Comparison of ENCODE assay signal across 9 cellular contexts in the genomic region with DNA sequence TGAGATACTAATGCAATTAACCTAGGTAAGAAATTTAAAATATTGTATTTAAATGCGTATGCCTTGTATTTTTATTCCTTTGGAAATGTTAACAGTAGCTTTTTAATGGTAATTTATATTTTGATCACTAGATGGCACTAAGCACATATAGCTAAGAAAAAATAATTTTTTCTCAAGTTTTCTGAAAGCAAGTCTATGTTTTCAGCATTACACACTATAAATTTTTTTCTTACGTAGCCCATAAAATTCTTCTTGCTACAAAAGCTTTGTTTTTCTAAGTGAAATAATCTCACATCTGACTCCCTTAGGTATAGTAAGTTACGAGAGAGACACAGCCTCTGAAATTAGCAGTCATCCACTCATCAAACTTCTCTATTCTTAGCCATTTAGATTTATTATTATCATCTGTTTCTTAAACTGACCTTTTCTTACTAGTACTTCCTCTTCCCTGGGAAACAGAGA. TPM values are rescaled to one million over a fixed set of nuclear protein-coding genes. Genes with fewer than 3 reads are reported as not detected.
A peak's percentile ranks its signal among the peaks of the same experiment; 100 is the strongest.
DNase-seq lines count a peak whose midpoint lies in the region; ATAC-seq, FAIRE-seq and TF ChIP-seq lines count a peak whose summit lies in the region.
"Had no signal": no experiment of that assay in that cellular context is flagged by ENCODE, and none has a peak within 500 bp of the region (broad histone marks: within the 10 kb centered on the region; RNA-seq: fewer than 3 reads in every experiment).

No MANE protein-coding gene starts in this region.

- RAD21 ChIA-PET in HCT116 (lab: Charles Lee; ENCODE audit: low non-redundant PET in 1 of 2, low total read pairs in 2 of 2, uncharacterized antibody in 2 of 2, unreplicated experiment in 2 of 2) = no interaction called here

- H3K4me3 ChIP-seq in HCT116 (replicated peaks in 1 of 2; ENCODE audit: low read depth in 1 of 2, low read length in 2 of 2) (no peak overlapping the region), HepG2 (replicated peaks in 1 of 3; ENCODE audit: insufficient read depth in 1 of 3, low read depth in 2 of 3, low read length in 3 of 3) (no peak overlapping the region)

- no peaks in the 10 kb centered on the region for H3K36me3 Mint-ChIP-seq in activated CD4-positive, alpha-beta T cell treated with anti-CD3 and anti-CD28 coated beads, Interleukin-2, amount 10 ng/mL, durations not matched to agents 24 days and 14 days (ENCODE audit: low read depth)

- WGBS in HepG2 (ENCODE audit: low lambda C conversion rate) = 52% methylated on average over 3 of the region's 3 CpGs

- TF ChIP-seq POLR2A in HCT116 (IDR thresholded peaks at IDR 0.05; ENCODE audit: borderline replicate concordance, extremely low read depth, insufficient read depth, insufficient read length) (no peak), HepG2 (IDR thresholded peaks at IDR 0.05; ENCODE audit: insufficient read depth in 1 of 2, low read depth in 2 of 2, low read length in 2 of 2) (no peak)

- FAIRE-seq in TTC549 (lab: Jason Lieb, UNC) (peak; percentile 39), HepG2 (lab: Jason Lieb, UNC) (peak; percentile 34)

- no peaks in the 10 kb centered on the region for H4K20me1 ChIP-seq in HCT116 (ENCODE audit: insufficient read depth)
- H4K20me1 ChIP-seq in HepG2 (ENCODE audit: insufficient read depth, low read length) = 0 out of 2 replicates have a peak, but pooled peaks cover 3% of the 10 kb centered on the region

- H3K4me1 ChIP-seq in HCT116 (ENCODE audit: control insufficient read depth in 1 of 2, insufficient read depth in 2 of 2, low read length in 2 of 2) (peaks cover 0 to 3% of the 10 kb centered on the region in 2 experiments; a peak in 1 of 4 replicates), HepG2 (ENCODE audit: insufficient read depth, low read length) (peaks cover 11% of the 10 kb centered on the region)

- H3K4me2 ChIP-seq in HCT116 (ENCODE audit: low read length) (no peak overlapping the region), HepG2 (ENCODE audit: low read depth, low read length) (no peak overlapping the region)

- in situ Hi-C loops in HepG2 (cut with HindIII; ENCODE audit: extremely low pct_ligation_motif_present, low pct_unique_long_range_greater_than_20kb) = no loop called here

- BruUV-seq in HCT116 (replicated peaks; lab: Mats Ljungman, UMichigan) = no TSS peak
- no TSS peak for BruUV-seq in HepG2 (replicated peaks; lab: Mats Ljungman, UMichigan)

- H3K9me2 ChIP-seq in HCT116 (ENCODE audit: insufficient read depth) = no peaks in the 10 kb centered on the region

- no peaks in the 10 kb centered on the region for H3K27me3 ChIP-seq in HCT116 (ENCODE audit: insufficient read depth, low read length)
- no peaks in the 10 kb centered on the region for H3K27me3 ChIP-seq in HepG2 (ENCODE audit: control insufficient read depth in 1 of 2, insufficient read depth in 2 of 2, low read length in 2 of 2)

- TF ChIP-seq EP300 in HepG2 (IDR thresholded peaks at IDR 0.05; ENCODE audit: low read depth in 2 of 2, low read length in 2 of 2) (no peak), HepG2 (CRISPR knock-in tag; IDR thresholded peaks at IDR 0.05; ENCODE audit: borderline replicate concordance) (no peak)

- ATAC-seq in HCT116 (no peak), HepG2 (no peak), HG02763 (IDR thresholded peaks at IDR 0.05; ENCODE audit: unreplicated experiment) (no peak)

- H3K36me3 ChIP-seq in HCT116 (ENCODE audit: control insufficient read depth in 1 of 2, insufficient read depth in 2 of 2, low read length in 2 of 2) (no peaks in the 10 kb centered on the region), HepG2 (replicated peaks in 1 of 2; ENCODE audit: control insufficient read depth in 1 of 2, insufficient read depth in 2 of 2, low read length in 2 of 2) (peaks cover 0 to 3% of the 10 kb centered on the region in 2 experiments; a peak in 3 of 5 replicates)

- H3K4me3 Mint-ChIP-seq in activated CD4-positive, alpha-beta T cell treated with anti-CD3 and anti-CD28 coated beads, Interleukin-2, amount 10 ng/mL, durations not matched to agents 24 days and 14 days = no peak overlapping the region
- H3K4me3 Mint-ChIP-seq: stimulated activated naive CD8-positive, alpha-beta T cell treated with anti-CD3 and anti-CD28 coated beads, Interleukin-15, Interleukin-2, amounts not matched to agents 100 ng/mL and 50 ng/mL, for 24 hours had no signal

- H2AFZ ChIP-seq in HCT116 (ENCODE audit: low read depth, low read length, poor library complexity, severe bottlenecking) (no peak overlapping the region), HepG2 (ENCODE audit: low read length) (no peak overlapping the region)

- CTCF ChIA-PET in HCT116 (lab: Charles Lee) = interaction anchor here (0.6 to 2.7 kb wide), 19 partner anchors 9 to 663 kb away, joined by 3 to 17 read pairs (median 5); a partner anchor contains a TSS
- CTCF ChIA-PET in HepG2 (lab: Yijun Ruan, JAX; ENCODE audit: low intra/inter-chr PET ratio, low total read pairs) = interaction anchor here (1.6 to 3.1 kb wide), 5 partner anchors 51 to 629 kb away, joined by 3 to 29 read pairs (median 11); no protein-coding TSS in a partner anchor

- no peak overlapping the region for H3K27ac Mint-ChIP-seq in activated CD4-positive, alpha-beta T cell treated with anti-CD3 and anti-CD28 coated beads, Interleukin-2, amount 10 ng/mL, durations not matched to agents 24 days and 14 days
- H3K27ac Mint-ChIP-seq: stimulated activated naive CD8-positive, alpha-beta T cell treated with anti-CD3 and anti-CD28 coated beads, Interleukin-15, Interleukin-2, amounts not matched to agents 100 ng/mL and 50 ng/mL, for 24 hours had no signal

- intact Hi-C loops in HCT116 (cut with micrococcal nuclease) (loop anchor here (2.0 to 5.0 kb wide), 4 partner anchors 343 to 749 kb away; no protein-coding TSS in a partner anchor), HepG2 (cut with micrococcal nuclease; ENCODE audit: unreplicated experiment) (loop anchor here (2.0 to 10.0 kb wide), 2 partner anchors 29 to 103 kb away; no protein-coding TSS in a partner anchor), posterior cingulate gyrus (cut with DNase I) (loop anchor here (5.0 to 10.0 kb wide), 3 partner anchors 47 to 354 kb away; a partner anchor contains a TSS)
- intact Hi-C loops in activated CD4-positive, alpha-beta T cell treated with anti-CD3 and anti-CD28 coated beads, Interleukin-2, amount 10 ng/mL, durations not matched to agents 24 days and 14 days (cut with micrococcal nuclease) = loop anchor here (5.0 kb wide), 2 partner anchors 59 to 314 kb away; a partner anchor contains a TSS

- no peaks in the 10 kb centered on the region for H3K9me3 Mint-ChIP-seq in activated CD4-positive, alpha-beta T cell treated with anti-CD3 and anti-CD28 coated beads, Interleukin-2, amount 10 ng/mL, durations not matched to agents 24 days and 14 days
- H3K9me3 Mint-ChIP-seq: stimulated activated naive CD8-positive, alpha-beta T cell treated with anti-CD3 and anti-CD28 coated beads, Interleukin-15, Interleukin-2, amounts not matched to agents 100 ng/mL and 50 ng/mL, for 24 hours had no signal

- H3K27ac ChIP-seq in HCT116 (ENCODE audit: low read depth, low read length) (no peak overlapping the region), HepG2 (ENCODE audit: extremely low read length, insufficient read depth, low read length) (no peak overlapping the region)

- no peaks in the 10 kb centered on the region for H3K4me1 Mint-ChIP-seq in activated CD4-positive, alpha-beta T cell treated with anti-CD3 and anti-CD28 coated beads, Interleukin-2, amount 10 ng/mL, durations not matched to agents 24 days and 14 days

- no peaks in the 10 kb centered on the region for H3K9me3 ChIP-seq in HCT116 (ENCODE audit: control insufficient read depth in 1 of 2, insufficient read depth in 1 of 2, low read depth in 1 of 2, low read length in 2 of 2)
- no peaks in the 10 kb centered on the region for H3K9me3 ChIP-seq in HepG2 (ENCODE audit: low read length)

- TF ChIP-seq CTCF in HCT116 (IDR thresholded peaks at IDR 0.05 in 2 of 3, conservative IDR thresholded peaks at IDR 0.05 in 1 of 3; ENCODE audit: borderline replicate concordance in 1 of 3, insufficient read depth in 1 of 3, low read depth in 2 of 3, low read length in 2 of 3) = peak; percentile 13 to 58 (median 28); a peak in 4 of 6 replicates
- TF ChIP-seq CTCF in HepG2 (CRISPR knock-in tag; IDR thresholded peaks at IDR 0.05) = peak; percentile 38; the same call in 1 of the 2 replicates

- TF ChIP-seq RAD21 in HCT116 (IDR thresholded peaks at IDR 0.05; ENCODE audit: low read depth) (peak; percentile 39), HepG2 (CRISPR knock-in tag; IDR thresholded peaks at IDR 0.05) (no peak)

- no peaks in the 10 kb centered on the region for H3K79me2 ChIP-seq in HCT116 (ENCODE audit: insufficient read depth, low read length)
- H3K79me2 ChIP-seq in HepG2 (ENCODE audit: insufficient read depth, low read length) = no peaks in the 10 kb centered on the region

- POLR2A ChIA-PET in HCT116 (lab: Charles Lee) = interaction anchor here (0.7 kb wide), 1 partner anchor 35 kb away, joined by 3 read pairs; a partner anchor contains a TSS
- POLR2A ChIA-PET in HepG2 (lab: Yijun Ruan, JAX) = interaction anchor here (0.9 kb wide), 1 partner anchor 36 kb away, joined by 3 read pairs; a partner anchor contains a TSS

- peak; percentile 40 for DNase-seq in CD1c-positive myeloid dendritic cell (ENCODE audit: extremely low spot score)
- no peak for DNase-seq in HCT116 (ENCODE audit: low read depth, low spot score)
- no peak for DNase-seq in HepG2 (ENCODE audit: low spot score)
- DNase-seq in activated effector memory CD4-positive, alpha-beta T cell treated with anti-CD3 and anti-CD28 coated beads, Interleukin-2, amount 50 U/mL, for 16 hours = no peak
- DNase-seq in posterior cingulate gyrus = no peak
- DNase-seq in activated CD4-positive, alpha-beta T cell treated with anti-CD3 and anti-CD28 coated beads, Interleukin-2, amount 10 ng/mL, durations not matched to agents 24 days and 14 days = no peak

- no peaks in the 10 kb centered on the region for H3K27me3 Mint-ChIP-seq in activated CD4-positive, alpha-beta T cell treated with anti-CD3 and anti-CD28 coated beads, Interleukin-2, amount 10 ng/mL, durations not matched to agents 24 days and 14 days
- H3K27me3 Mint-ChIP-seq: stimulated activated naive CD8-positive, alpha-beta T cell treated with anti-CD3 and anti-CD28 coated beads, Interleukin-15, Interleukin-2, amounts not matched to agents 100 ng/mL and 50 ng/mL, for 24 hours had no signal

- H3K9ac ChIP-seq in HCT116 (ENCODE audit: low read length) (no peak overlapping the region), HepG2 (ENCODE audit: insufficient read depth, low read depth, low read length) (no peak overlapping the region)

RNA-seq across cellular contexts. Expression of a gene that starts 35.7 kb away (rescaled TPM):
- 5.4 TPM for total RNA-seq in HCT116 (2021; ENCODE audit: unreplicated experiment)
- 3.6 and 5.1 TPM in 2 replicates for polyA plus RNA-seq in HCT116 (2012)
- total RNA-seq in HepG2 (2016; rRNA removed; fragmentation: Illumina TruSeq; extraction: Trizol) = 19.7 and 24.0 TPM in 2 replicates
- 1.1 TPM in 2 replicates for total RNA-seq in HepG2 (2016; cell fraction: cytosol; rRNA removed; fragmentation: Illumina TruSeq; extraction: Trizol; ENCODE audit: low read depth)
- total RNA-seq in HepG2 (2016; cell fraction: insoluble cytoplasmic fraction; rRNA removed; fragmentation: Illumina TruSeq; extraction: Trizol) = 20.0 and 20.4 TPM in 2 replicates
- total RNA-seq in HepG2 (2016; cell fraction: membrane; rRNA removed; fragmentation: Illumina TruSeq; extraction: Trizol) = 6.4 and 6.9 TPM in 2 replicates
- total RNA-seq in HepG2 (2016; cell fraction: nucleus; rRNA removed; fragmentation: Illumina TruSeq; extraction: Trizol) = 18.6 and 19.0 TPM in 2 replicates
- polyA plus RNA-seq in HepG2 (2011; rRNA removed) = 18.0 and 20.4 TPM in 2 replicates
- 11.2 and 16.9 TPM in 2 replicates for polyA plus RNA-seq in HepG2 (2011; cell fraction: cytosol; rRNA removed)
- 25.8 and 34.6 TPM in 2 replicates for polyA plus RNA-seq in HepG2 (2011; cell fraction: nucleus; rRNA removed)
- 15.2 and 16.7 TPM in 2 replicates for polyA plus RNA-seq in HepG2 (2012)
- polyA plus RNA-seq in HepG2 (2016; cell fraction: cytosol; fragmentation: Illumina TruSeq; extraction: Trizol; ENCODE audit: low read depth) = 0.89 and 0.94 TPM in 2 replicates
- 27.8 and 29.9 TPM in 2 replicates for polyA plus RNA-seq in HepG2 (2016; cell fraction: insoluble cytoplasmic fraction; fragmentation: Illumina TruSeq; extraction: Trizol; ENCODE audit: low read depth)
- polyA plus RNA-seq in HepG2 (2016; cell fraction: membrane; fragmentation: Illumina TruSeq; extraction: Trizol; ENCODE audit: low read depth) = 3.6 and 4.2 TPM in 2 replicates
- polyA plus RNA-seq in HepG2 (2016; cell fraction: nucleus; fragmentation: Illumina TruSeq; extraction: Trizol; ENCODE audit: insufficient read depth, low read depth) = 31.9 and 32.8 TPM in 2 replicates
- 11.2 and 20.8 TPM in 2 replicates for polyA minus RNA-seq in HepG2 (2011; rRNA and poly(A)+ RNA removed; ENCODE audit: low replicate concordance)
- polyA minus RNA-seq in HepG2 (2011; cell fraction: cytosol; rRNA and poly(A)+ RNA removed) = 8.8 and 9.8 TPM in 2 replicates
- 11.8 and 15.0 TPM in 2 replicates for polyA minus RNA-seq in HepG2 (2011; cell fraction: nucleus; rRNA and poly(A)+ RNA removed)
- 22.1 and 22.2 TPM in 2 replicates for total RNA-seq in activated CD4-positive, alpha-beta T cell treated with anti-CD3 and anti-CD28 coated beads, Interleukin-2, amount 10 ng/mL, durations not matched to agents 24 days and 14 days
